In genomic region chr2:218568190-218569037, GRCh38 we compare ENCODE assay signal across 8 cellular contexts. TPM values are rescaled to one million over a fixed set of nuclear protein-coding genes. Genes with fewer than 3 reads are reported as not detected.
A peak's percentile ranks its signal among the peaks of the same experiment; 100 is the strongest.
DNase-seq lines count a peak whose midpoint lies in the region; ATAC-seq and TF ChIP-seq lines count a peak whose summit lies in the region.

CNOT9 (plus strand) TSS chr2:218568839; CDS start chr2:218568955, 116 bp downstream.
USP37 (minus strand) TSS chr2:218568351; CDS start chr2:218558653, 9,698 bp downstream.

- ATAC-seq in GM19438 (IDR thresholded peaks at IDR 0.05; ENCODE audit: low read depth, unreplicated experiment) (peak; percentile 72), HG03575 (IDR thresholded peaks at IDR 0.05; ENCODE audit: extremely low read depth, insufficient number of reproducible peaks, low FRiP score, unreplicated experiment) (peak; percentile 27), right lobe of liver (peak; percentile 94 to 99 (median 96))

- peak; percentile 75 for TF ChIP-seq POLR2A in right lobe of liver (IDR thresholded peaks at IDR 0.05)

- peak within 1 kb of the TSS; percentile 65 to 98 (median 93) for H3K27ac ChIP-seq in dorsolateral prefrontal cortex
- H3K27ac ChIP-seq in right lobe of liver = peak within 1 kb of the TSS; percentile 84 to 92 (median 88)

- H3K4me3 ChIP-seq in dorsolateral prefrontal cortex (peak within 1 kb of the TSS; percentile 69 to 99 (median 92)), right lobe of liver (peak within 1 kb of the TSS; percentile 72 to 90 (median 88))

- H3K36me3 ChIP-seq in right lobe of liver = no peaks in the 10 kb centered on the region

- peak; percentile 100 for DNase-seq in CD1c-positive myeloid dendritic cell (ENCODE audit: extremely low spot score)
- DNase-seq in NCI-H82 treated with DMSO at 0.1 percent for 48 hours (lab: John Stamatoyannopoulos, UW; ENCODE audit: unreplicated experiment) = peak; percentile 98
- DNase-seq in activated CD4-positive, alpha-beta memory T cell treated with anti-CD3 and anti-CD28 coated beads for 36 hours = peak; percentile 100
- DNase-seq in dorsolateral prefrontal cortex = peak; percentile 98 to 99 (median 99)
- DNase-seq in right lobe of liver = peak; percentile 100
- peak; percentile 99 to 100 for DNase-seq in stimulated activated CD4-positive, alpha-beta T cell treated with anti-CD3 and anti-CD28 coated beads, Interleukin-4, amount 100 ng/mL, for 4 hours

- peak within 1 kb of the TSS; percentile 100 for H3K27ac Mint-ChIP-seq in activated CD4-positive, alpha-beta memory T cell treated with anti-CD3 and anti-CD28 coated beads for 36 hours

- POLR2A ChIA-PET in activated CD4-positive, alpha-beta memory T cell treated with anti-CD3 and anti-CD28 coated beads for 36 hours (lab: Charles Lee) = interaction anchor here (0.9 kb wide), 1 partner anchor 13 kb away, joined by 3 read pairs; no protein-coding TSS in a partner anchor

- 1% methylated on average over 19 of the region's 77 CpGs for WGBS in right lobe of liver (ENCODE audit: insufficient coverage, low coverage, low lambda C conversion rate, missing lambda C conversion rate)

- peaks cover 0 to 22% (median 7%) of the 10 kb centered on the region in 4 donors for H3K4me1 ChIP-seq in right lobe of liver

- peaks cover 54% of the 10 kb centered on the region for H3K4me1 Mint-ChIP-seq in activated CD4-positive, alpha-beta memory T cell treated with anti-CD3 and anti-CD28 coated beads for 36 hours (ENCODE audit: low read depth)

- H3K9me3 ChIP-seq in right lobe of liver = no peaks in the 10 kb centered on the region

- intact Hi-C loops in activated CD4-positive, alpha-beta memory T cell treated with anti-CD3 and anti-CD28 coated beads for 36 hours (cut with micrococcal nuclease) = loop anchor here (1.0 to 2.0 kb wide), 12 partner anchors 14 to 711 kb away; partner anchors contain the start of genes AAMP, BCS1L, DNAJB2 and PNKD
- intact Hi-C loops in dorsolateral prefrontal cortex (cut with DNase I) = loop anchor here (2.0 to 10.0 kb wide), 5 partner anchors 86 to 296 kb away; partner anchors contain the start of genes AAMP (in 2 of the 2), BCS1L (in 2 of the 2), PNKD (in 2 of the 2) and ZNF142 (in 2 of the 2)
- intact Hi-C loops in right lobe of liver (cut with DNase I) = no loop called here

- H3K27me3 Mint-ChIP-seq in activated CD4-positive, alpha-beta memory T cell treated with anti-CD3 and anti-CD28 coated beads for 36 hours = no peaks in the 10 kb centered on the region

- no peaks in the 10 kb centered on the region for H3K9me3 Mint-ChIP-seq in activated CD4-positive, alpha-beta memory T cell treated with anti-CD3 and anti-CD28 coated beads for 36 hours

- H3K36me3 Mint-ChIP-seq in activated CD4-positive, alpha-beta memory T cell treated with anti-CD3 and anti-CD28 coated beads for 36 hours = peaks cover 57% of the 10 kb centered on the region

- peak within 1 kb of the TSS; percentile 96 for H3K4me3 Mint-ChIP-seq in activated CD4-positive, alpha-beta memory T cell treated with anti-CD3 and anti-CD28 coated beads for 36 hours

- CTCF ChIA-PET in activated CD4-positive, alpha-beta memory T cell treated with anti-CD3 and anti-CD28 coated beads for 36 hours (lab: Charles Lee) = interaction anchor here (0.8 kb wide), 1 partner anchor 90 kb away, joined by 3 read pairs; the partner anchor contains the start of genes BCS1L and ZNF142

- no peaks in the 10 kb centered on the region for H3K27me3 ChIP-seq in dorsolateral prefrontal cortex
- no peaks in the 10 kb centered on the region for H3K27me3 ChIP-seq in right lobe of liver

- peak in 10 of 56 donors; percentile 4 to 32 (median 18) for TF ChIP-seq CTCF in dorsolateral prefrontal cortex (IDR thresholded peaks at IDR 0.05 in 54 of 56, conservative IDR thresholded peaks at IDR 0.05 in 2 of 56; ENCODE audit: low read depth in 1 of 56, partially characterized antibody in 56 of 56)
- TF ChIP-seq CTCF in right lobe of liver (IDR thresholded peaks at IDR 0.05) = no peak

RNA-seq across cellular contexts. Expression of gene CNOT9, which starts in this region (rescaled TPM):
- 10 to 100 TPM; 84.7 to 87.3 TPM for total RNA-seq in activated CD4-positive, alpha-beta memory T cell treated with anti-CD3 and anti-CD28 coated beads for 36 hours
- total RNA-seq in dorsolateral prefrontal cortex (10 to 100 TPM; 27.4 to 52.0 (median 37.4) TPM), right lobe of liver (10 to 100 TPM; 11.8 to 39.3 (median 19.2) TPM)

RNA-seq across cellular contexts. Expression of gene USP37, which starts in this region (rescaled TPM):
- total RNA-seq in activated CD4-positive, alpha-beta memory T cell treated with anti-CD3 and anti-CD28 coated beads for 36 hours = 10 to 100 TPM; 27.2 to 28.7 TPM
- total RNA-seq in dorsolateral prefrontal cortex (10 to 100 TPM; 15.0 to 42.8 (median 26.7) TPM), right lobe of liver (1 to 10 TPM; 4.8 to 8.9 (median 6.7) TPM)

Comparison
In these comparisons a context has a peak if more than half of its experiments do, and no peak if none do; other contexts are left out.
1. Peak in every context shown above with its lines: DNase-seq, ATAC-seq, H3K4me3 ChIP-seq and H3K27ac ChIP-seq.
2. ATAC-seq: peak in every context shown above with its lines; median percentile 96 in right lobe of liver; 72 in GM19438; 27 in HG03575.
3. intact Hi-C loops: an anchor here in activated CD4-positive, alpha-beta memory T cell treated with anti-CD3 and anti-CD28 coated beads for 36 hours (1.0 to 2.0 kb wide) and dorsolateral prefrontal cortex (2.0 to 10.0 kb wide); none called in right lobe of liver.